22 cellular contexts compared by ENCODE assay signal in the genomic region with DNA sequence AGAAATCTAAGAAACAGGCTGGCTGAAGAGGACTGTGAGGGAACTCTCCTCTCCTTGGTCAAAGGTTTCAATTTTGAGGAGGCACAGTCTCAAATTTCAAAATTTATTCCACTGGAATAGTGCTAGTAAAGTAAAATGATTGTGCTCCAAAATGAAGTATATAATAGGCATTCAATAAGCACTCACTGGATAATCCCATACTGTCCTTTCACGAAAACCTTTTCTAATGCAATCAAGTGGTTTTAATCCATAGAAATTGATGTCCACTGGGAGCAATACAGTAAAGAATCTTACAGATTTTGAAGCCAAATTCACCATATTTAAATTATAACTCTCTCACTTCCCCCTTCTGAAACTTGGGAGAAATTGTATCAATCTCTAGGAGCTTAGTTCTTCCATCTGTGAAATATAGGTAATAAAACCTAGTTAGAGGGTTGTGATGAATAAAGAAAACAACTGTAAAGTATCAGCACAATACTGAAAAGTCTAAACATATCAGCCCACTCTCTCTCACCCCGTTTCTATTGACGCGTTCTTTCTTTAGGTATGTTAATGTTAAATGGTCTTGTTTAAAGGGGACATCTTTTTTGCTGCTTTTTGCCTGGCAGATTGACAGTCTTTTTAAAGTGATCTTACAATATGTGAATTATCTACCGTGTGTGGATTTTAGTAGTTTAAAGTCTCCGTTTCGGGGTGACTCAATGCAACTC.
"Had no signal": no experiment of that assay in that cellular context is flagged by ENCODE, and none has a peak within 500 bp of the region (broad histone marks: within the 10 kb centered on the region; RNA-seq: fewer than 3 reads in every experiment).

No MANE protein-coding gene starts in this region.

- H3K36me3 ChIP-seq: heart left ventricle, right atrium auricular region, sigmoid colon, tibial nerve, upper lobe of right lung, vagina had no signal

- H3K4me3 ChIP-seq: coronary artery, heart left ventricle, mucosa of descending colon, right atrium auricular region, sigmoid colon, skin epidermis, testis, tibial nerve, upper lobe of right lung, vagina had no signal

- DNase-seq: effector CD4-positive, alpha-beta T cell; foreskin melanocyte; heart left ventricle; hippocampal formation; islet precursor cell; mammary epithelial cell; mucosa of descending colon; naive thymus-derived CD8-positive, alpha-beta T cell; sigmoid colon; stimulated activated CD4-positive, alpha-beta T cell treated with anti-CD3 and anti-CD28 coated beads, Interleukin-2, amount 100 ng/mL, for 24 hours; stimulated activated CD4-positive, alpha-beta T cell treated with anti-CD3 and anti-CD28 coated beads, Interleukin-4, amount 100 ng/mL, for 4 hours; stimulated activated naive B cell treated with anti-CD40 and anti-IgM and Interleukin-4, amounts not matched to agents 10 μg/mL and 1 μg/mL and 100 μg/mL, for 72 hours; stimulated activated naive CD8-positive, alpha-beta T cell treated with anti-CD3 and anti-CD28 coated beads, Interleukin-15, amount 100 ng/mL, for 72 hours; testis; upper lobe of right lung had no signal

- H3K27ac ChIP-seq: coronary artery, heart left ventricle, right atrium auricular region, sigmoid colon, skin epidermis, testis, tibial nerve, upper lobe of right lung, vagina had no signal

- H3K27me3 ChIP-seq: heart left ventricle, right atrium auricular region, sigmoid colon, testis, tibial nerve, upper lobe of right lung, vagina had no signal

- H3K27me3 Mint-ChIP-seq: naive thymus-derived CD8-positive, alpha-beta T cell; stimulated activated naive B cell treated with anti-CD40 and anti-IgM and Interleukin-4, amounts not matched to agents 10 μg/mL and 1 μg/mL and 100 μg/mL, for 72 hours; stimulated activated naive CD8-positive, alpha-beta T cell treated with anti-CD3 and anti-CD28 coated beads, Interleukin-15, amount 100 ng/mL, for 72 hours had no signal

- H3K27ac Mint-ChIP-seq: stimulated activated naive B cell treated with anti-CD40 and anti-IgM and Interleukin-4, amounts not matched to agents 10 μg/mL and 1 μg/mL and 100 μg/mL, for 72 hours; stimulated activated naive CD8-positive, alpha-beta T cell treated with anti-CD3 and anti-CD28 coated beads, Interleukin-15, amount 100 ng/mL, for 72 hours had no signal

- H3K9me3 ChIP-seq: heart left ventricle, mucosa of descending colon, right atrium auricular region, sigmoid colon, testis, tibial nerve, upper lobe of right lung, vagina had no signal

- H3K9me3 Mint-ChIP-seq: naive thymus-derived CD8-positive, alpha-beta T cell; neural crest cell; stimulated activated naive B cell treated with anti-CD40 and anti-IgM and Interleukin-4, amounts not matched to agents 10 μg/mL and 1 μg/mL and 100 μg/mL, for 72 hours had no signal

- ATAC-seq: heart left ventricle; left lobe of liver; mucosa of descending colon; naive thymus-derived CD8-positive, alpha-beta T cell; stimulated activated naive B cell treated with anti-CD40 and anti-IgM and Interleukin-4, amounts not matched to agents 10 μg/mL and 1 μg/mL and 100 μg/mL, for 72 hours; stimulated activated naive CD8-positive, alpha-beta T cell treated with anti-CD3 and anti-CD28 coated beads, Interleukin-15, amount 100 ng/mL, for 72 hours; upper lobe of right lung had no signal

- H3K4me1 ChIP-seq: right atrium auricular region, testis, upper lobe of right lung, vagina had no signal

- H3K4me3 Mint-ChIP-seq: naive thymus-derived CD8-positive, alpha-beta T cell; neural crest cell; stimulated activated naive B cell treated with anti-CD40 and anti-IgM and Interleukin-4, amounts not matched to agents 10 μg/mL and 1 μg/mL and 100 μg/mL, for 72 hours; stimulated activated naive CD8-positive, alpha-beta T cell treated with anti-CD3 and anti-CD28 coated beads, Interleukin-15, amount 100 ng/mL, for 72 hours had no signal
